ENCODE assay signal across 14 cellular contexts in the genomic region with DNA sequence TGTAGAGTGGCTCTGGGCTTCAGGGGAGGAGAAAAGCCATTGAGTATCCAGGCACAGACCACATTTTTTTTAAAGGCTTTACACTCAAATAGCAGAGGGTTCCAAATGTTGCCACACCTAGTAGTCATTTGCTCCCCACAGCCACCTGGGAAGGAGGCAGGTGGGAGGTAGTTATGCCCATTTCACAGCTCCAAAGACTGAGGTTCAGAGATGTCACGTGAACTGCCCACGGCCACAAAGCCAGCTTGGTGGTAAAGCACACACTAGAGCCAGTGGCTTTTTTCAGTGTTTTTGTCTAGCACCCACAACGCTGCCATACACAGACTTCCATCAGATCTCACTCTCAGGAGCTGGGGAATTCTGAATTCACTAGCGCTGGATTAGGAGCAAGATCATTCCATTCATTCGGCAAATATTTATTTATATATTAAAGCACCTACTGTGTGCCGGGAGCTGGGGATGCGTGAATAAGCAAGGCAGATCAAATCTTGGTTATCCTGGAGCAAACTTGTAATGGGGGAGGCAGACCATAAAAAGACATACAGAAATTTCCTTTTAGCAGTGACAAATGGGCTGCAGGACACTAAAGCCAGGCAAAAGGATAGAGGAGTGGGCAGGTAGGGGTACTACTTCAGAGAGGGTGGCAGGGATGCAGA.
"Had no signal": no experiment of that assay in that cellular context is flagged by ENCODE, and none has a peak within 500 bp of the region (broad histone marks: within the 10 kb centered on the region; RNA-seq: fewer than 3 reads in every experiment).

No MANE protein-coding gene starts in this region.

- H3K27ac ChIP-seq: cardiac muscle cell, gastroesophageal sphincter, heart right ventricle, lower lobe of right lung, tibial nerve, vagina had no signal

- H3K4me1 ChIP-seq: heart right ventricle had no signal

- H3K36me3 ChIP-seq: cardiac muscle cell, gastroesophageal sphincter, heart right ventricle, lower lobe of right lung, tibial nerve, vagina had no signal

- H3K9me3 ChIP-seq: gastroesophageal sphincter, heart right ventricle, lower lobe of right lung, tibial nerve, vagina had no signal

- ATAC-seq: activated CD4-positive, alpha-beta T cell treated with anti-CD3 and anti-CD28 coated beads for 36 hours; gastroesophageal sphincter; heart right ventricle; left colon; lower lobe of right lung had no signal

- H3K4me3 Mint-ChIP-seq: activated CD4-positive, alpha-beta T cell treated with anti-CD3 and anti-CD28 coated beads for 36 hours; activated T-cell treated with anti-CD3 and anti-CD28 coated beads, Interleukin-2, amount 50 U/mL, for 72 hours; nephron had no signal

- DNase-seq: activated CD4-positive, alpha-beta T cell treated with anti-CD3 and anti-CD28 coated beads for 36 hours; activated CD8-positive, alpha-beta memory T cell treated with anti-CD3 and anti-CD28 coated beads, Interleukin-2, amount 50 U/mL, for 48 hours; activated T-cell treated with anti-CD3 and anti-CD28 coated beads, Interleukin-2, amount 50 U/mL, for 72 hours; heart right ventricle; left colon; lower lobe of right lung; occipital lobe; stimulated activated CD4-positive, alpha-beta T cell treated with anti-CD3 and anti-CD28 coated beads, Interleukin-15, amount 100 ng/mL, for 24 hours; stimulated activated CD4-positive, alpha-beta T cell treated with anti-CD3 and anti-CD28 coated beads, Interleukin-4, amount 100 ng/mL, for 1 hour had no signal

- H3K27me3 Mint-ChIP-seq: activated CD4-positive, alpha-beta T cell treated with anti-CD3 and anti-CD28 coated beads for 36 hours had no signal

- H3K9me3 Mint-ChIP-seq: activated T-cell treated with anti-CD3 and anti-CD28 coated beads, Interleukin-2, amount 50 U/mL, for 72 hours; nephron had no signal

- H3K4me3 ChIP-seq: cardiac muscle cell, gastroesophageal sphincter, heart right ventricle, lower lobe of right lung, tibial nerve, vagina had no signal

- H3K27me3 ChIP-seq: cardiac muscle cell, gastroesophageal sphincter, vagina had no signal

- H3K27ac Mint-ChIP-seq: activated CD4-positive, alpha-beta T cell treated with anti-CD3 and anti-CD28 coated beads for 36 hours; activated T-cell treated with anti-CD3 and anti-CD28 coated beads, Interleukin-2, amount 50 U/mL, for 72 hours had no signal
